Comparison of ENCODE assay signal across 31 cellular contexts in genomic region chr2:180307096-180307495, GRCh38.
"Had no signal": no experiment of that assay in that cellular context is flagged by ENCODE, and none has a peak within 500 bp of the region (broad histone marks: within the 10 kb centered on the region; RNA-seq: fewer than 3 reads in every experiment).

No MANE protein-coding gene starts in this region.

- H3K27ac Mint-ChIP-seq: naive thymus-derived CD8-positive, alpha-beta T cell; nephron; stimulated activated naive B cell treated with anti-CD40 and anti-IgM and Interleukin-4, amounts not matched to agents 10 μg/mL and 1 μg/mL and 100 μg/mL, for 72 hours had no signal

- H3K9me3 ChIP-seq: mucosa of descending colon, pancreas, prostate gland, stomach, testis, thyroid gland, transverse colon, upper lobe of left lung, vagina had no signal

- DNase-seq: hippocampal formation; kidney glomerular epithelial cell; left cardiac atrium; left ventricle myocardium inferior; mesendoderm; midbrain; mucosa of descending colon; naive thymus-derived CD8-positive, alpha-beta T cell; nucleus accumbens; pancreas; posterior cingulate gyrus; retina; right cardiac atrium; stimulated activated CD4-positive, alpha-beta T cell treated with anti-CD3 and anti-CD28 coated beads, Interleukin-12 subunit alpha, Interleukin-12 subunit beta, amount 100 ng/mL, for 4 hours; stimulated activated CD4-positive, alpha-beta T cell treated with anti-CD3 and anti-CD28 coated beads, Interleukin-15, amount 100 ng/mL, for 24 hours; stimulated activated CD4-positive, alpha-beta T cell treated with anti-CD3 and anti-CD28 coated beads, Interleukin-2, amount 100 ng/mL, for 24 hours; stimulated activated CD4-positive, alpha-beta T cell treated with anti-CD3 and anti-CD28 coated beads, Interleukin-4, amount 100 ng/mL, for 1 hour; stimulated activated naive B cell treated with anti-CD40 and anti-IgM and Interleukin-4, amounts not matched to agents 10 μg/mL and 1 μg/mL and 100 μg/mL, for 72 hours; stimulated activated naive CD8-positive, alpha-beta T cell treated with anti-CD3 and anti-CD28 coated beads, Interleukin-15, Interleukin-2, amounts not matched to agents 100 U/mL and 50 U/mL, for 24 hours; stomach; testis; thyroid gland; transverse colon; upper lobe of left lung had no signal

- H3K27me3 Mint-ChIP-seq: stimulated activated naive B cell treated with anti-CD40 and anti-IgM and Interleukin-4, amounts not matched to agents 10 μg/mL and 1 μg/mL and 100 μg/mL, for 72 hours had no signal

- H3K4me3 ChIP-seq: left ventricle myocardium inferior, lung, mucosa of descending colon, pancreas, prostate gland, skin epidermis, stomach, testis, thyroid gland, transverse colon, upper lobe of left lung, vagina had no signal

- H3K36me3 Mint-ChIP-seq: naive thymus-derived CD8-positive, alpha-beta T cell; stimulated activated naive B cell treated with anti-CD40 and anti-IgM and Interleukin-4, amounts not matched to agents 10 μg/mL and 1 μg/mL and 100 μg/mL, for 72 hours had no signal

- H3K27me3 ChIP-seq: pancreas, stomach, testis, thyroid gland, transverse colon, upper lobe of left lung, vagina had no signal

- FAIRE-seq: keratinocyte, pancreas had no signal

- H3K36me3 ChIP-seq: left ventricle myocardium inferior, pancreas, prostate gland, stomach, thyroid gland, transverse colon, upper lobe of left lung, vagina had no signal

- H3K4me1 ChIP-seq: left ventricle myocardium inferior, pancreas, prostate gland, stomach, testis, thyroid gland, transverse colon, upper lobe of left lung, vagina had no signal

- H3K4me1 Mint-ChIP-seq: naive thymus-derived CD8-positive, alpha-beta T cell; nephron; neural crest cell; stimulated activated naive B cell treated with anti-CD40 and anti-IgM and Interleukin-4, amounts not matched to agents 10 μg/mL and 1 μg/mL and 100 μg/mL, for 72 hours had no signal

- H3K4me3 Mint-ChIP-seq: naive thymus-derived CD8-positive, alpha-beta T cell; nephron; neural crest cell; stimulated activated naive B cell treated with anti-CD40 and anti-IgM and Interleukin-4, amounts not matched to agents 10 μg/mL and 1 μg/mL and 100 μg/mL, for 72 hours had no signal

- H3K9me3 Mint-ChIP-seq: nephron; neural crest cell; stimulated activated naive B cell treated with anti-CD40 and anti-IgM and Interleukin-4, amounts not matched to agents 10 μg/mL and 1 μg/mL and 100 μg/mL, for 72 hours had no signal

- H3K27ac ChIP-seq: left ventricle myocardium inferior, pancreas, prostate gland, skin epidermis, stomach, testis, thyroid gland, transverse colon, upper lobe of left lung, vagina had no signal
